8 cellular contexts compared by ENCODE assay signal in genomic region chr14:93115069-93115919, GRCh38. TPM values are rescaled to one million over a fixed set of nuclear protein-coding genes. Genes with fewer than 3 reads are reported as not detected.
DNase-seq lines count a peak whose midpoint lies in the region; ATAC-seq and TF ChIP-seq lines count a peak whose summit lies in the region.

No MANE protein-coding gene starts in this region.

- no peaks in the 10 kb centered on the region for H4K20me1 ChIP-seq in KMS-11 (ENCODE audit: insufficient read depth)

- H3K4me3 ChIP-seq in KMS-11 (IDR thresholded peaks at IDR 0.05; ENCODE audit: insufficient read depth, low read depth, low read length) (no peak overlapping the region), stomach (peak overlapping the region; percentile 68 to 79 (median 72))

- H3K9me3 Mint-ChIP-seq in neural crest cell = no peaks in the 10 kb centered on the region

- no peak for TF ChIP-seq EP300 in stomach (IDR thresholded peaks at IDR 0.05)

- H3K27ac ChIP-seq in KMS-11 (no peak overlapping the region), RWPE1 (peak overlapping the region; percentile 96), stomach (peak overlapping the region; percentile 97 to 100 (median 99))

- peak overlapping the region; percentile 88 for H3K4me3 Mint-ChIP-seq in neural crest cell

- peak; percentile 77 for DNase-seq in DMS79 treated with DMSO at 0.1 percent for 48 hours (lab: John Stamatoyannopoulos, UW)
- DNase-seq in RWPE1 (ENCODE audit: low spot score) = peak; percentile 79
- peak; percentile 78 for DNase-seq in activated T-helper 9 cell treated with anti-CD3 and anti-CD28 coated beads, Interleukin-2, amount 50 U/mL, for 16 hours (ENCODE audit: low read depth)
- DNase-seq in fibroblast of the conjunctiva (ENCODE audit: low read depth) = peak; percentile 75
- peak; percentile 71 for DNase-seq in neural crest cell (ENCODE audit: low read depth, low spot score)
- peak; percentile 90 for DNase-seq in stomach

- ATAC-seq in GM21737 (IDR thresholded peaks at IDR 0.05; ENCODE audit: unreplicated experiment) = peak; percentile 76

- no peaks in the 10 kb centered on the region for H3K9me3 ChIP-seq in stomach

- peaks cover 10% of the 10 kb centered on the region for H3K27me3 Mint-ChIP-seq in neural crest cell (ENCODE audit: low read depth)

- 0% methylated on average over 4 to 120 of the region's 121 CpGs for WGBS in stomach, 5 donors

- H3K4me1 Mint-ChIP-seq in neural crest cell = peaks cover 27% of the 10 kb centered on the region

- no peaks in the 10 kb centered on the region for H3K36me3 Mint-ChIP-seq in neural crest cell (ENCODE audit: low read depth)

- no peak overlapping the region for H3K27ac Mint-ChIP-seq in neural crest cell (ENCODE audit: unreplicated experiment)

- intact Hi-C loops in stomach (cut with DNase I; ENCODE audit: low total_unique reads) = no loop called here

- H3K9ac ChIP-seq in KMS-11 = peak overlapping the region; percentile 32; the same call in 1 of the 2 replicates

- H3K4me1 ChIP-seq in KMS-11 (ENCODE audit: low read depth, poor library complexity, severe bottlenecking) = peaks cover 22% of the 10 kb centered on the region
- peaks cover 26 to 51% (median 36%) of the 10 kb centered on the region in 4 donors for H3K4me1 ChIP-seq in stomach

- no peak for TF ChIP-seq POLR2A in stomach (IDR thresholded peaks at IDR 0.05)

- H3K79me2 ChIP-seq in KMS-11 (ENCODE audit: insufficient read depth, low read depth) = peaks cover 8% of the 10 kb centered on the region; the same call in 1 of the 2 replicates

- peak overlapping the region; percentile 67; the same call in 1 of the 2 replicates for H3K4me2 ChIP-seq in KMS-11

- POLR2A ChIA-PET in RWPE1 (lab: Yijun Ruan, JAX; ENCODE audit: low non-redundant PET) = interaction anchor here (0.6 kb wide), 2 partner anchors 87 to 103 kb away, joined by 4 to 6 read pairs; no protein-coding TSS in a partner anchor

- H2AFZ ChIP-seq in KMS-11 (ENCODE audit: low read depth) = peak overlapping the region; percentile 57; the same call in 1 of the 2 replicates

- TF ChIP-seq CTCF in KMS-11 (conservative IDR thresholded peaks at IDR 0.05; ENCODE audit: low read depth, low read length) (no peak), RWPE1 (conservative IDR thresholded peaks at IDR 0.05; ENCODE audit: low read depth) (no peak), neural crest cell (conservative IDR thresholded peaks at IDR 0.05) (no peak), stomach (IDR thresholded peaks at IDR 0.05) (no peak)

- H3K36me3 ChIP-seq in KMS-11 (ENCODE audit: insufficient read depth) = no peaks in the 10 kb centered on the region
- no peaks in the 10 kb centered on the region for H3K36me3 ChIP-seq in stomach

- CTCF ChIA-PET in RWPE1 (lab: Yijun Ruan, JAX) = interaction anchor here (0.6 to 2.7 kb wide), 6 partner anchors 45 to 203 kb away, joined by 3 to 10 read pairs (median 3); no protein-coding TSS in a partner anchor

- H3K27me3 ChIP-seq in KMS-11 (ENCODE audit: insufficient read depth, low read depth) (no peaks in the 10 kb centered on the region), stomach (no peaks in the 10 kb centered on the region)

RNA-seq across cellular contexts. Expression of gene ITPK1, which starts 0.4 kb away (rescaled TPM):
- total RNA-seq in neural crest cell (59.8 and 63.8 TPM in 2 replicates), stomach (10 to 100 TPM; 17.8 to 46.3 (median 29.5) TPM)
- polyA plus RNA-seq in stomach = 10 to 100 TPM; 23.3 to 32.8 (median 28.4) TPM
